In genomic region chr6:28258877-28259777, GRCh38 we compare ENCODE assay signal across 8 cellular contexts. TPM values are rescaled to one million over a fixed set of nuclear protein-coding genes. Genes with fewer than 3 reads are reported as not detected.
A peak's percentile ranks its signal among the peaks of the same experiment; 100 is the strongest.
DNase-seq lines count a peak whose midpoint lies in the region; ATAC-seq and TF ChIP-seq lines count a peak whose summit lies in the region.

Gene NKAPL, plus strand, starts transcription at chr6:28259297. Its CDS starts 75 bp downstream, at chr6:28259372.

- TF ChIP-seq CTCF in GM20000 (IDR thresholded peaks at IDR 0.05; ENCODE audit: extremely low read depth, missing control alignments) = no peak

- 18 to 19% methylated on average over 58 of the region's 58 CpGs for WGBS in aorta, 2 donors

- no peak within 1 kb of the TSS for H3K27ac ChIP-seq in aorta (ENCODE audit: low read depth in 1 of 2, low read length in 2 of 2)

- H3K4me3 ChIP-seq in aorta (ENCODE audit: low read length in 2 of 2) = peak within 1 kb of the TSS; percentile 40 to 42

- ATAC-seq in aorta (ENCODE audit: low FRiP score) = peak; percentile 88

- DNase-seq in GM20000 (ENCODE audit: low spot score) = peak; percentile 25
- DNase-seq in activated naive CD4-positive, alpha-beta T cell treated with Interleukin-2 at 50 U/mL for 16 hours = peak; percentile 55
- peak; percentile 39 to 90 (median 76) for DNase-seq in head of caudate nucleus
- peak; percentile 40 for DNase-seq in renal cortical epithelial cell (ENCODE audit: low read depth)
- peak; percentile 91 to 94 for DNase-seq in aorta
- DNase-seq in cortex of kidney (lab: John Stamatoyannopoulos, UW) = no peak
- DNase-seq in NCI-H1105 treated with DMSO at 0.1 percent for 48 hours (lab: John Stamatoyannopoulos, UW) = no peak
- no peak for DNase-seq in cerebellar nuclear complex (lab: John Stamatoyannopoulos, UW)

- peaks cover 3% of the 10 kb centered on the region for H3K9me3 ChIP-seq in aorta (ENCODE audit: control insufficient read depth, low read length)

- no peaks in the 10 kb centered on the region for H3K27me3 ChIP-seq in aorta (ENCODE audit: control insufficient read depth in 1 of 2, insufficient read depth in 2 of 2, low read length in 1 of 2)

- no peaks in the 10 kb centered on the region for H3K4me1 ChIP-seq in aorta (ENCODE audit: control insufficient read depth in 1 of 2, insufficient read depth in 2 of 2, low read length in 2 of 2)

- no peaks in the 10 kb centered on the region for H3K36me3 ChIP-seq in aorta (ENCODE audit: control insufficient read depth in 1 of 2, insufficient read depth in 2 of 2, low read length in 1 of 2)

- intact Hi-C loops in head of caudate nucleus (cut with DNase I) = loop anchor here (10.0 kb wide), 1 partner anchor 96 kb away; no protein-coding TSS in a partner anchor
- intact Hi-C loops in aorta (cut with DNase I) = loop anchor here (10.0 kb wide), 3 partner anchors 96 to 124 kb away; partner anchors contain the start of gene ZKSCAN8 (in 1 of the 2)

RNA-seq across cellular contexts. Expression of gene NKAPL, which starts in this region (rescaled TPM):
- total RNA-seq in renal cortical epithelial cell = 0.15 and 0.17 TPM in 2 replicates
- total RNA-seq in aorta = 1 to 10 TPM; 1.6 to 3.2 TPM
- 1 to 10 TPM; 1.9 to 4.3 TPM for polyA plus RNA-seq in aorta

Comparison
In these comparisons a context has a peak if more than half of its experiments do, and no peak if none do; other contexts are left out.
1. Peak in DNase-seq in renal cortical epithelial cell; RNA of the gene not detected or under 1 TPM.
2. DNase-seq: peak in GM20000 (single experiment), activated naive CD4-positive, alpha-beta T cell treated with Interleukin-2 at 50 U/mL for 16 hours (single experiment), head of caudate nucleus (42 of 42) and aorta (2 of 2); none in cortex of kidney (single experiment), NCI-H1105 treated with DMSO at 0.1 percent for 48 hours (single experiment) and cerebellar nuclear complex (0 of 2).